In genomic region chr22:30265131-30265720, GRCh38 we compare ENCODE assay signal across 1 cellular context.
TF ChIP-seq lines count a peak whose summit lies in the region.

No MANE protein-coding gene starts in this region.

TF ChIP-seq in HepG2, 621 proteins besides CTCF, POLR2A, EP300 and RAD21:
- no peak for TF ChIP-seq SMAD1 (CRISPR knock-in tag; IDR thresholded peaks at IDR 0.05; ENCODE audit: borderline replicate concordance, low read depth)
TF ChIP-seq in HepG2: peak in this region for 0.
